In genomic region chr17:6420173-6420641, GRCh38 we compare ENCODE assay signal across 9 cellular contexts. TPM values are rescaled to one million over a fixed set of nuclear protein-coding genes. Genes with fewer than 3 reads are reported as not detected.
DNase-seq lines count a peak whose midpoint lies in the region; TF ChIP-seq lines count a peak whose summit lies in the region.
"Had no signal": no experiment of that assay in that cellular context is flagged by ENCODE, and none has a peak within 500 bp of the region (broad histone marks: within the 10 kb centered on the region; RNA-seq: fewer than 3 reads in every experiment).

No MANE protein-coding gene starts in this region.

- H3K79me2 ChIP-seq in Loucy (ENCODE audit: insufficient read depth, low read length): no peaks in the 10 kb centered on the region

- H3K27ac ChIP-seq in stomach: no peak overlapping the region

- H3K9me3 ChIP-seq in Loucy (ENCODE audit: insufficient read depth, low read depth, low read length): no peaks in the 10 kb centered on the region
- H3K9me3 ChIP-seq in stomach: no peaks in the 10 kb centered on the region

- DNase-seq in ELF-1 (ENCODE audit: low read depth, low spot score): peak; percentile 65
- peak; percentile 33 for DNase-seq in astrocyte of the hippocampus (ENCODE audit: low read depth, low spot score)
- no peak for DNase-seq in OCI-M2 (lab: John Stamatoyannopoulos, UW; ENCODE audit: unreplicated experiment)
- no peak for DNase-seq in SW480 (ENCODE audit: low spot score)
- no peak for DNase-seq in stomach
- no peak for DNase-seq in midbrain (lab: John Stamatoyannopoulos, UW)

- TF ChIP-seq CTCF in Loucy (conservative IDR thresholded peaks at IDR 0.05; ENCODE audit: low read length): peak; percentile 54
- peak in 2 of 3 experiments; percentile 9 to 28 for TF ChIP-seq CTCF in nephron (IDR thresholded peaks at IDR 0.05; ENCODE audit: unreplicated experiment in 3 of 3)
- peak in 1 of 7 experiments; percentile 9 for TF ChIP-seq CTCF in stomach (IDR thresholded peaks at IDR 0.05)

- H3K27ac Mint-ChIP-seq in nephron: no peak overlapping the region

- 10 to 15% (median 11%) methylated on average over 13 of the region's 13 CpGs for WGBS in stomach, 5 donors

- no peaks in the 10 kb centered on the region for H3F3A ChIP-seq in Loucy (ENCODE audit: low read depth)

- H3K27me3 ChIP-seq in Loucy (ENCODE audit: insufficient read depth, low read length, poor library complexity, severe bottlenecking) (no peaks in the 10 kb centered on the region), stomach (peaks cover 0 to 74% (median 11%) of the 10 kb centered on the region in 3 donors)

- no peak for TF ChIP-seq EP300 in stomach (IDR thresholded peaks at IDR 0.05)

- intact Hi-C loops in stomach (cut with DNase I; ENCODE audit: low total_unique reads): no loop called here

- no peaks in the 10 kb centered on the region for H3K9me3 Mint-ChIP-seq in nephron

- no peak overlapping the region for H2AFZ ChIP-seq in Loucy (ENCODE audit: low read length)

- H3K4me1 Mint-ChIP-seq in nephron: no peaks in the 10 kb centered on the region

- H3K4me3 ChIP-seq in Loucy (ENCODE audit: low read length, poor library complexity, severe bottlenecking) (no peak overlapping the region), stomach (no peak overlapping the region)

- H3K4me2 ChIP-seq in Loucy (ENCODE audit: low read depth, low read length, poor library complexity, severe bottlenecking): no peak overlapping the region

- H3K36me3 Mint-ChIP-seq in nephron (ENCODE audit: low read depth): no peaks in the 10 kb centered on the region

- H3K4me1 ChIP-seq in Loucy (ENCODE audit: insufficient read depth, low read length, poor library complexity, severe bottlenecking) (no peaks in the 10 kb centered on the region), stomach (no peaks in the 10 kb centered on the region)

- H3K36me3 ChIP-seq in Loucy (ENCODE audit: insufficient read depth, low read length) (no peaks in the 10 kb centered on the region), stomach (no peaks in the 10 kb centered on the region)

- H3K4me3 Mint-ChIP-seq in nephron: no peak overlapping the region

- H3K9me2 ChIP-seq in Loucy (replicated peaks; ENCODE audit: low read depth, low read length): no peaks in the 10 kb centered on the region

- H4K20me1 ChIP-seq in Loucy (ENCODE audit: insufficient read depth, low read length, poor library complexity, severe bottlenecking): no peaks in the 10 kb centered on the region

- peaks cover 21% of the 10 kb centered on the region for H3K27me3 Mint-ChIP-seq in nephron (ENCODE audit: low read depth)

- TF ChIP-seq POLR2A in stomach (IDR thresholded peaks at IDR 0.05): no peak

- no peak overlapping the region for H3K9ac ChIP-seq in Loucy (ENCODE audit: low read depth, low read length, poor library complexity, severe bottlenecking)

RNA-seq across cellular contexts. Expression of gene AIPL1, which starts 14.7 kb away (rescaled TPM):
- total RNA-seq in stomach: not detected
- polyA plus RNA-seq in stomach: not detected
- total RNA-seq: dermis microvascular lymphatic vessel endothelial cell had no signal

RNA-seq across cellular contexts. Expression of gene PIMREG, which starts 24.0 kb away (rescaled TPM):
- 1 to 10 TPM in 3 of 5 donors, under 1 TPM in 2; 0.87 to 8.5 (median 1.8) TPM for total RNA-seq in stomach
- polyA plus RNA-seq in stomach: 1 to 10 TPM in 2 of 3 donors, under 1 TPM in 1; 0.76 to 3.1 (median 2.1) TPM

Comparison
In these comparisons a context has a peak if more than half of its experiments do, and no peak if none do; other contexts are left out.
1. DNase-seq: peak in ELF-1 (single experiment) and astrocyte of the hippocampus (single experiment); none in OCI-M2 (single experiment), SW480 (single experiment), stomach (single experiment) and midbrain (single experiment).